In the genomic region with DNA sequence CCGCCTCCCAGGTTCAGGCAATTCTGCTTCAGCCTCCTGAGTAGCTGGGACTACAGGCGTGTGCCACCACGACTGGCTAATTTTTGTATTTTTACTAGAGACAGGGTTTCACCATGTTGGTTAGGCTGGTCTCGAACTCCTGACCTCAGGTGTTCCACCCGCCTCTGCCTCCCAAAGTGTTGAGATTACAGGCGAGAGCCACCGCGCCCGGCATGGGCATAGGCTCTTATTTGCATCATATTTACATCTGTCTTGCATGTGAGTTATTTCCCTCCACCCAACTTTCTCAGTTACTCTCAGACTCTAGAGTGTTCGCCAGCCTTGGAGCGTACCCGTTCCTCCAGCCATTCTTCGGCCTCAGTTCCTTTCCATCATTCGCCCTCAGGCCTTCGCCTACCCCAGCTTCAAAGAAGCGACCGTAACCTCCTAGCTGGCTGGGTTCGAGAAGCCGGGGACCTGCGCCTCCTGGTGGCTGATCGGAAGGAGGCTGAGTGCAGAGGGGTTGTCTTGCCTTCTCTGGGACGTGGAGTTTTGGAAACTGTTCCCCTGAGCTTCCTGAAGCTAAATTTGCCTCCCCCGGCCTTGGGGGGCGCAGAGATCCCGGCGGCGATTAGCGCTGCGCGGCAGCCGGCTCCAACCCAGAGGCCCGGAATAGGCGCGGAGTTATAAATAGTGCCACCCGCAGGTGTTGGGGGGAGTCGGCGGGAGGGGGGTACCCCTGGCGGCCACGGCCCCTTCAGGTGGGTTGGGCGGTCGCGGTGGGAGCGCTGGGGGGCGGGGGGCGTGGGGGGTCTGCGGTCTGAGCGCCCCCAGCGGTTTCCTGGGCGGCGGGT, we compare ENCODE assay signal across 8 cellular contexts. TPM values are rescaled to one million over a fixed set of nuclear protein-coding genes. Genes with fewer than 3 reads are reported as not detected.
DNase-seq lines count a peak whose midpoint lies in the region; ATAC-seq and TF ChIP-seq lines count a peak whose summit lies in the region.

No MANE protein-coding gene starts in this region.

- H3K9me3 ChIP-seq in breast epithelium: no peaks in the 10 kb centered on the region

- H3K36me3 ChIP-seq in GM06990 (ENCODE audit: control insufficient read depth, insufficient read depth, low read length) (no peaks in the 10 kb centered on the region; the same call in 1 of the 2 replicates), breast epithelium (no peaks in the 10 kb centered on the region)

- H3K27ac ChIP-seq in breast epithelium: peak overlapping the region; percentile 98 to 99

- ATAC-seq in GM18861 (IDR thresholded peaks at IDR 0.05; ENCODE audit: unreplicated experiment) (no peak), HG03196 (IDR thresholded peaks at IDR 0.05; ENCODE audit: unreplicated experiment) (no peak)

- TF ChIP-seq CTCF in GM06990 (IDR thresholded peaks at IDR 0.05; ENCODE audit: insufficient read depth, low read length, poor library complexity, severe bottlenecking): peak; percentile 96
- peak; percentile 68 to 81 (median 80) for TF ChIP-seq CTCF in breast epithelium (IDR thresholded peaks at IDR 0.05)

- H3K27me3 ChIP-seq in GM06990 (replicated peaks; ENCODE audit: control insufficient read depth, insufficient read depth, low read length) (no peaks in the 10 kb centered on the region), breast epithelium (no peaks in the 10 kb centered on the region)

- peaks cover 9 to 10% of the 10 kb centered on the region in 2 donors for H3K4me1 ChIP-seq in breast epithelium

- DNase-seq in GM06990 (ENCODE audit: extremely low read depth, insufficient read length): peak; percentile 85
- peak; percentile 27 for DNase-seq in NCI-H1105 (lab: John Stamatoyannopoulos, UW)
- DNase-seq in UCSD-AML1 (lab: John Stamatoyannopoulos, UW; ENCODE audit: unreplicated experiment): peak; percentile 82
- no peak for DNase-seq in breast epithelium (ENCODE audit: low spot score in 2 of 2)
- DNase-seq in islet precursor cell: peak; percentile 91
- DNase-seq in stimulated activated CD4-positive, alpha-beta T cell treated with anti-CD3 and anti-CD28 coated beads, Interleukin-1b, Interleukin-23, amount 100 ng/mL, for 48 hours: peak; percentile 82

- H3K4me3 ChIP-seq in GM06990 (replicated peaks; ENCODE audit: low read depth, low read length) (peak overlapping the region; percentile 96), breast epithelium (peak overlapping the region; percentile 89 to 95 (median 89))

- no peak for TF ChIP-seq POLR2A in breast epithelium (IDR thresholded peaks at IDR 0.05)

- intact Hi-C loops in breast epithelium (cut with DNase I; ENCODE audit: low total_unique reads): loop anchor here (1.0 kb wide), 1 partner anchor 38 kb away; a partner anchor contains a TSS

RNA-seq across cellular contexts. Expression of a gene that starts 3.6 kb away (rescaled TPM):
- total RNA-seq in breast epithelium: 10 to 100 TPM; 45.6 to 82.5 (median 53.4) TPM

RNA-seq across cellular contexts. Expression of a gene that starts 5.6 kb away (rescaled TPM):
- not detected for total RNA-seq in breast epithelium

RNA-seq across cellular contexts. Expression of a gene that starts 15.9 kb away (rescaled TPM):
- total RNA-seq in breast epithelium: 10 to 100 TPM; 27.0 to 42.7 (median 39.3) TPM

RNA-seq across cellular contexts. Expression of a gene that starts 24.6 kb away (rescaled TPM):
- 100 to 1,000 TPM in 1 of 3 donors, 10 to 100 TPM in 2; 44.6 to 104 (median 47.3) TPM for total RNA-seq in breast epithelium

RNA-seq across cellular contexts. Expression of a gene that starts 28.5 kb away (rescaled TPM):
- 100 to 1,000 TPM in 2 of 3 donors, 10 to 100 TPM in 1; 94.4 to 177 (median 134) TPM for total RNA-seq in breast epithelium

Comparison
In these comparisons a context has a peak if more than half of its experiments do, and no peak if none do; other contexts are left out.
1. DNase-seq: peak in GM06990 (single experiment), NCI-H1105 (single experiment), UCSD-AML1 (single experiment), islet precursor cell (single experiment) and stimulated activated CD4-positive, alpha-beta T cell treated with anti-CD3 and anti-CD28 coated beads, Interleukin-1b, Interleukin-23, amount 100 ng/mL, for 48 hours (single experiment); none in breast epithelium (0 of 2).